19 cellular contexts compared by ENCODE assay signal in the genomic region with DNA sequence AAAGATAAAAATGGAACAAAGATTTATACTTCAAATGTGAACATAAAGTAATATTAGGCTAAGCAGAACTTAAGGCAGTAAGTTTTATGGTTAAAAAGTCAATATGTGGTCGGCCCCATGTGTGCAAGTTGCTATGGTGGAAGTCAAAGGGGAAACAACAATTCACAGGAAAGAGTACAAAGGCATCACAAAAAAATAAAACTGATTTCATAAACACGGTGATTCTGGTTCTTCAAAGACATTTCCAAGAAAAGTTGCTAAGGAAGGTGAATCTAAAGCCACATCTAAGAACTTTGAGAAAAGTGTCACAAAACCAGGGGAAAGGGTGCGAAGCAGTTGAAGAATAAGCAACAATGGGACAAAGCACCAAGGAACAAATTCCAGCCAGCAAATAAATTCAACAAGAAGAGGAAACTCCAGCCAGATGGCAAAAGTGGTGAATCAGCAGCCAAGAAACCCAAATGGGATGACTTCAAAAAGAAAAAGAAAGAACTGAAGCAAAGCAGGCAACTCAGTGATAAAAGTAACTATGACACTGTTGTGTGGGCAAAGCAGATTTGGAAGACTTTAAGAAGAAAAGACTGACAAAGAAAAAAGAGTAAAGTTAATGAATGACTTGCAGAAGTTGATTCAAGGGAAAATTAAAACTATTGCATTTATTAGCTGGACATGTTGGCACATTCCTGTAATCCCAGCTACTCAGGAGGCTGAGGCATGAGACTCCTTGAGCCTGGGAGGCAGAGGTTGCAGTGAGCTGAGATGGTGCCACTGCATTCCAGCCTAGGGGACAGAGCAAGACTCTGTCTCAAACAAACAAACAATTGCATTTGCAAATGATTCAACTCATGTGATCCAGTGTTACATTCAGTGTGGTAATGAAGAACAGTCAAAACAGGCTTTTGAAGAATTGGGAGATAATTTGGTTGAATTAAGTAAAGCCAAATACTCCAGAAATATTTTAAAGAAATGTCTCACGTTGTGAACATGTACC. TPM values are rescaled to one million over a fixed set of nuclear protein-coding genes. Genes with fewer than 3 reads are reported as not detected.
DNase-seq lines count a peak whose midpoint lies in the region; ATAC-seq and TF ChIP-seq lines count a peak whose summit lies in the region.
"Had no signal": no experiment of that assay in that cellular context is flagged by ENCODE, and none has a peak within 500 bp of the region (broad histone marks: within the 10 kb centered on the region; RNA-seq: fewer than 3 reads in every experiment).

No MANE protein-coding gene starts in this region.

- peaks cover 2% of the 10 kb centered on the region for H3K4me1 ChIP-seq in IMR-90 (ENCODE audit: control insufficient read depth, insufficient read depth, low read length)
- H3K4me1 ChIP-seq: tibial artery had no signal

- H3K27ac ChIP-seq in IMR-90 (ENCODE audit: insufficient read depth, low read length) = no peak overlapping the region
- H3K27ac ChIP-seq: 22Rv1, tibial artery had no signal

- H3K9me3 ChIP-seq in IMR-90 (ENCODE audit: control insufficient read depth, insufficient read depth, low read length) = no peaks in the 10 kb centered on the region
- H3K9me3 ChIP-seq: tibial artery had no signal

- no peak overlapping the region for H2BK120ac ChIP-seq in IMR-90 (ENCODE audit: low read depth, low read length)

- dilution Hi-C loops in IMR-90 (cut with HindIII; ENCODE audit: low sequenced_read_pairs, unreplicated experiment) = no loop called here

- in situ Hi-C loops in IMR-90 (cut with MboI; ENCODE audit: low sequenced_read_pairs) = no loop called here

- H3K14ac ChIP-seq in IMR-90 (replicated peaks; ENCODE audit: low read depth, low read length) = no peak overlapping the region

- ATAC-seq in IMR-90 (ENCODE audit: low read depth) = peak; percentile 64
- ATAC-seq: right cardiac atrium, Right ventricle myocardium inferior had no signal

- H3K4me2 ChIP-seq in IMR-90 (ENCODE audit: low read depth, low read length) = no peak overlapping the region

- no peaks in the 10 kb centered on the region for H3K79me1 ChIP-seq in IMR-90 (ENCODE audit: low read depth in 1 of 2, low read length in 2 of 2)

- H3K36me3 ChIP-seq in IMR-90 (ENCODE audit: control insufficient read depth, insufficient read depth, low read length) = no peaks in the 10 kb centered on the region
- H3K36me3 ChIP-seq: tibial artery had no signal

- H3K9ac ChIP-seq in IMR-90 (ENCODE audit: low read depth, low read length) = no peak overlapping the region

- peak; percentile 4 for DNase-seq in DMS 273 (lab: John Stamatoyannopoulos, UW; ENCODE audit: unreplicated experiment)
- DNase-seq in DMS 273 treated with DMSO at 0.1 percent for 48 hours (lab: John Stamatoyannopoulos, UW) = no peak
- peak; percentile 21 for DNase-seq in IMR-90
- DNase-seq in central memory CD4-positive, alpha-beta T cell = peak; percentile 30
- DNase-seq in midbrain (lab: John Stamatoyannopoulos, UW) = peak; percentile 15
- DNase-seq in posterior vena cava (ENCODE audit: low spot score) = no peak
- DNase-seq in EL = no peak
- DNase-seq in NCI-H69 (lab: John Stamatoyannopoulos, UW) = no peak
- DNase-seq: activated CD4-positive, alpha-beta T cell treated with anti-CD3 and anti-CD28 coated beads, Interleukin-2, amount 50 U/mL, for 48 hours; endodermal cell; NCI-H146; right cardiac atrium; stimulated activated CD4-positive, alpha-beta T cell treated with anti-CD3 and anti-CD28 coated beads, Interleukin-1b, Interleukin-23, amount 100 ng/mL, for 48 hours; tibial artery had no signal

- H3K23ac ChIP-seq in IMR-90 (ENCODE audit: low read depth, low read length) = no peak overlapping the region

- no peak for TF ChIP-seq CTCF in IMR-90 (conservative IDR thresholded peaks at IDR 0.05; ENCODE audit: low read depth, low read length)

- WGBS in IMR-90 (ENCODE audit: extremely low coverage in 2 of 2, insufficient read length in 1 of 2), 2 experiments = no CpG with 5 or more reads among the region's 4 CpGs

- no peak overlapping the region for H2BK15ac ChIP-seq in IMR-90 (ENCODE audit: low read depth, low read length)

- CTCF ChIA-PET in IMR-90 (lab: Yijun Ruan, JAX) = interaction anchor here (0.6 to 0.7 kb wide), 3 partner anchors 11 to 292 kb away, joined by 3 to 5 read pairs (median 4); no protein-coding TSS in a partner anchor

- TF ChIP-seq POLR2A in IMR-90 (IDR thresholded peaks at IDR 0.05; ENCODE audit: low read depth, low read length) = no peak

- no peak overlapping the region for H2BK5ac ChIP-seq in IMR-90 (ENCODE audit: low read depth, low read length, poor library complexity, severe bottlenecking)

- no peak overlapping the region for H3K18ac ChIP-seq in IMR-90 (ENCODE audit: low read depth, low read length)

- H3K9me1 ChIP-seq in IMR-90 (ENCODE audit: insufficient read depth, low read length) = no peaks in the 10 kb centered on the region

- BruUV-seq in IMR-90 (replicated peaks; lab: Mats Ljungman, UMichigan) = no TSS peak

- no peak overlapping the region for H4K8ac ChIP-seq in IMR-90 (ENCODE audit: low read depth in 2 of 2, low read length in 2 of 2)

- 0 out of 2 replicates have a peak, but pooled peaks cover 2% of the 10 kb centered on the region for H3K27me3 ChIP-seq in IMR-90 (ENCODE audit: control insufficient read depth, insufficient read depth, low read length)

- no peak overlapping the region for H2BK20ac ChIP-seq in IMR-90 (ENCODE audit: low read depth, low read length)

- TF ChIP-seq RAD21 in IMR-90 (IDR thresholded peaks at IDR 0.05; ENCODE audit: low read length) = no peak

- H4K20me1 ChIP-seq in IMR-90 (ENCODE audit: insufficient read depth, low read length) = no peaks in the 10 kb centered on the region

- H2AFZ ChIP-seq in IMR-90 (replicated peaks; ENCODE audit: low read length, poor library complexity) = no peak overlapping the region

- no peak overlapping the region for H4K5ac ChIP-seq in IMR-90 (ENCODE audit: low read depth, low read length)

- H3K4ac ChIP-seq in IMR-90 (ENCODE audit: low read depth, low read length) = no peak overlapping the region

- H3K4me3 ChIP-seq in IMR-90 (ENCODE audit: insufficient read depth, low read depth, low read length) = no peak overlapping the region
- H3K4me3 ChIP-seq: tibial artery had no signal

- no peak overlapping the region for H4K91ac ChIP-seq in IMR-90 (ENCODE audit: insufficient read depth, low read depth, low read length)

- H2AK9ac ChIP-seq in IMR-90 (replicated peaks; ENCODE audit: low read depth, low read length, poor library complexity) = no peak overlapping the region

- no peak overlapping the region for H2AK5ac ChIP-seq in IMR-90 (ENCODE audit: low read depth, low read length)

- POLR2A ChIA-PET in IMR-90 (lab: Charles Lee; ENCODE audit: unreplicated experiment) = no interaction called here

- no peak overlapping the region for H3K56ac ChIP-seq in IMR-90 (ENCODE audit: extremely low read depth, insufficient read depth, low read length)

- intact Hi-C loops in IMR-90 (cut with micrococcal nuclease) = no loop called here
- intact Hi-C loops in posterior vena cava (cut with DNase I) = loop anchor here in 1 of 2 donors (1.0 kb wide), 1 partner anchor 34 kb away; no protein-coding TSS in a partner anchor

TF ChIP-seq in IMR-90, 13 proteins besides CTCF, POLR2A, EP300 and RAD21:
- no peak for TF ChIP-seq MAZ (IDR thresholded peaks at IDR 0.05; ENCODE audit: borderline replicate concordance, low read depth, low read length)
- TF ChIP-seq FOS (IDR thresholded peaks at IDR 0.05; ENCODE audit: low read depth, low read length) = no peak
- no peak for TF ChIP-seq NFE2L2 (IDR thresholded peaks at IDR 0.05; ENCODE audit: low read depth, low read length)
- TF ChIP-seq RCOR1 (IDR thresholded peaks at IDR 0.05; ENCODE audit: insufficient replicate concordance, low read length) = no peak
- no peak for TF ChIP-seq SMC3 (IDR thresholded peaks at IDR 0.05; ENCODE audit: low read depth, low read length)
- TF ChIP-seq CEBPB (IDR thresholded peaks at IDR 0.05; ENCODE audit: low read depth, low read length) = no peak
- no peak for TF ChIP-seq BHLHE40 (IDR thresholded peaks at IDR 0.05; ENCODE audit: low read depth, low read length)
- no peak for TF ChIP-seq MAFK (IDR thresholded peaks at IDR 0.05; ENCODE audit: low read depth, low read length)
- TF ChIP-seq, protein P1, sequence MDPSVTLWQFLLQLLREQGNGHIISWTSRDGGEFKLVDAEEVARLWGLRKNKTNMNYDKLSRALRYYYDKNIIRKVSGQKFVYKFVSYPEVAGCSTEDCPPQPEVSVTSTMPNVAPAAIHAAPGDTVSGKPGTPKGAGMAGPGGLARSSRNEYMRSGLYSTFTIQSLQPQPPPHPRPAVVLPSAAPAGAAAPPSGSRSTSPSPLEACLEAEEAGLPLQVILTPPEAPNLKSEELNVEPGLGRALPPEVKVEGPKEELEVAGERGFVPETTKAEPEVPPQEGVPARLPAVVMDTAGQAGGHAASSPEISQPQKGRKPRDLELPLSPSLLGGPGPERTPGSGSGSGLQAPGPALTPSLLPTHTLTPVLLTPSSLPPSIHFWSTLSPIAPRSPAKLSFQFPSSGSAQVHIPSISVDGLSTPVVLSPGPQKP (IDR thresholded peaks at IDR 0.05; ENCODE audit: borderline replicate concordance, low read depth, low read length) = no peak
- TF ChIP-seq CHD1 (IDR thresholded peaks at IDR 0.05; ENCODE audit: low read depth, low read length) = no peak

RNA-seq across cellular contexts. Expression of a gene that starts 19.5 kb away (rescaled TPM):
- total RNA-seq in IMR-90 (2012; rRNA removed) (not detected in 2 replicates), posterior vena cava (1 to 10 TPM; 2.9 to 4.5 TPM)
- not detected in 2 replicates for polyA plus RNA-seq in IMR-90 (2012; rRNA removed)
- not detected in 2 replicates for polyA plus RNA-seq in IMR-90 (2012; cell fraction: cytosol; rRNA removed)
- not detected in 2 replicates for polyA plus RNA-seq in IMR-90 (2012; cell fraction: nucleus; rRNA removed; ENCODE audit: low replicate concordance)
- total RNA-seq: G401, lung microvascular endothelial cell, neural crest cell had no signal

RNA-seq across cellular contexts. Expression of a gene that starts 27.2 kb away (rescaled TPM):
- total RNA-seq in IMR-90 (2012; rRNA removed) (24.7 and 33.6 TPM in 2 replicates), posterior vena cava (1 to 10 TPM; 5.3 to 7.4 TPM)
- 58.5 and 59.4 TPM in 2 replicates for polyA plus RNA-seq in IMR-90 (2012; rRNA removed)
- 23.6 and 49.1 TPM in 2 replicates for polyA plus RNA-seq in IMR-90 (2012; cell fraction: cytosol; rRNA removed)
- 12.4 and 18.8 TPM in 2 replicates for polyA plus RNA-seq in IMR-90 (2012; cell fraction: nucleus; rRNA removed; ENCODE audit: low replicate concordance)
- total RNA-seq: endodermal cell, lung microvascular endothelial cell, neural crest cell had no signal

Comparison
In these comparisons a context has a peak if more than half of its experiments do, and no peak if none do; other contexts are left out.
1. DNase-seq: peak in DMS 273 (single experiment), IMR-90 (single experiment), central memory CD4-positive, alpha-beta T cell (single experiment) and midbrain (single experiment); none in DMS 273 treated with DMSO at 0.1 percent for 48 hours (single experiment), posterior vena cava (single experiment), EL (single experiment) and NCI-H69 (single experiment).